ENCODE assay signal across 19 cellular contexts in the genomic region with DNA sequence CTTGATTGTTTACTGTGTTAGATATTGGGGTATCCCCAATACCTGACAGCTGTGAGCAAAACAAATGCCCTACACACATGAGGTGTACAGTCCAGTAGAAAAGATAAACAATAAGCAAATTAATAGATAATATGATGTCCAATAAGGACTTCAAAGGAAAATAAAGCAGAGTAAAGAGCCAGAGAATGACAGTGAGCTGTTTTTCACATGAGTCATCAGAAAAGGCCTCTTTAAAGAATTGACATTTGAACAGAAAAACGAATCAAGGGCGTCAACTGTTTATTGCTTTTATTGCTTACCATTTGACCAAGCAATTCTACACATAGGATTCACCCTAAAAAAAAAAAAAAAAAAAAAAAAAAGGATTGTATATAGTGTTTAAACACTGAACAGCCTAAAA.
DNase-seq lines count a peak whose midpoint lies in the region; ATAC-seq, FAIRE-seq and TF ChIP-seq lines count a peak whose summit lies in the region.
"Had no signal": no experiment of that assay in that cellular context is flagged by ENCODE, and none has a peak within 500 bp of the region (broad histone marks: within the 10 kb centered on the region; RNA-seq: fewer than 3 reads in every experiment).

No MANE protein-coding gene starts in this region.

- H3K4me1 Mint-ChIP-seq in astrocyte (ENCODE audit: low read depth, unreplicated experiment) (peaks cover 11% of the 10 kb centered on the region), mesothelial cell of epicardium (no peaks in the 10 kb centered on the region)
- H3K4me1 Mint-ChIP-seq: activated CD8-positive, alpha-beta memory T cell treated with anti-CD3 and anti-CD28 coated beads, Interleukin-2, amount 10 ng/mL, durations not matched to agents 7 days and 5 days had no signal

- H3K9me3 Mint-ChIP-seq in astrocyte (ENCODE audit: unreplicated experiment) = no peaks in the 10 kb centered on the region
- H3K9me3 Mint-ChIP-seq in mesothelial cell of epicardium = no peaks in the 10 kb centered on the region
- H3K9me3 Mint-ChIP-seq: HFFc6; T-helper 2 cell treated with Interferon-gamma antibody and Interleukin-4, amounts not matched to agents 5 μg/mL and 100 μg/mL, for 36 hours had no signal

- no peak overlapping the region for H3K27ac Mint-ChIP-seq in astrocyte (ENCODE audit: unreplicated experiment)
- H3K27ac Mint-ChIP-seq in mesothelial cell of epicardium = no peak overlapping the region
- H3K27ac Mint-ChIP-seq: activated CD8-positive, alpha-beta memory T cell treated with anti-CD3 and anti-CD28 coated beads, Interleukin-2, amount 10 ng/mL, durations not matched to agents 7 days and 5 days; HFFc6; T-helper 2 cell treated with Interferon-gamma antibody and Interleukin-4, amounts not matched to agents 5 μg/mL and 100 μg/mL, for 36 hours had no signal

- H3K4me3 ChIP-seq in astrocyte (ENCODE audit: insufficient read depth, low read depth, low read length) (no peak overlapping the region), thoracic aorta (no peak overlapping the region), Peyer's patch (no peak overlapping the region)
- H3K4me3 ChIP-seq: left ventricle myocardium inferior had no signal

- H2AFZ ChIP-seq in astrocyte (ENCODE audit: low read depth, low read length) = no peak overlapping the region

- H3K4me2 ChIP-seq in astrocyte (ENCODE audit: low read length) = no peak overlapping the region

- H3K9ac ChIP-seq in astrocyte (ENCODE audit: low read length) = no peak overlapping the region

- ATAC-seq in thoracic aorta (ENCODE audit: insufficient number of reproducible peaks, low FRiP score, low read depth) = no peak
- ATAC-seq: activated CD8-positive, alpha-beta memory T cell treated with anti-CD3 and anti-CD28 coated beads, Interleukin-2, amount 10 ng/mL, durations not matched to agents 7 days and 5 days; foreskin keratinocyte had no signal

- no peak overlapping the region for H3K27ac ChIP-seq in astrocyte (ENCODE audit: low read depth, low read length)
- H3K27ac ChIP-seq in thoracic aorta = peak overlapping the region; percentile 60 to 75
- H3K27ac ChIP-seq in Peyer's patch = no peak overlapping the region
- H3K27ac ChIP-seq: foreskin keratinocyte, HL-60, left ventricle myocardium inferior had no signal

- no peaks in the 10 kb centered on the region for H3K27me3 ChIP-seq in astrocyte (ENCODE audit: insufficient read depth, low read length)
- no peaks in the 10 kb centered on the region for H3K27me3 ChIP-seq in thoracic aorta (replicated peaks; ENCODE audit: insufficient read depth)
- no peaks in the 10 kb centered on the region for H3K27me3 ChIP-seq in Peyer's patch
- H3K27me3 ChIP-seq: foreskin keratinocyte had no signal

- H3K4me3 Mint-ChIP-seq in astrocyte (ENCODE audit: unreplicated experiment) (no peak overlapping the region), mesothelial cell of epicardium (no peak overlapping the region)
- H3K4me3 Mint-ChIP-seq: activated CD8-positive, alpha-beta memory T cell treated with anti-CD3 and anti-CD28 coated beads, Interleukin-2, amount 10 ng/mL, durations not matched to agents 7 days and 5 days; HFFc6; T-helper 2 cell treated with Interferon-gamma antibody and Interleukin-4, amounts not matched to agents 5 μg/mL and 100 μg/mL, for 36 hours had no signal

- no peak for TF ChIP-seq POLR2A in Peyer's patch (IDR thresholded peaks at IDR 0.05)

- H3K9me3 ChIP-seq in astrocyte (ENCODE audit: insufficient read depth, low read depth, low read length) (no peaks in the 10 kb centered on the region), thoracic aorta (no peaks in the 10 kb centered on the region), Peyer's patch (no peaks in the 10 kb centered on the region)
- H3K9me3 ChIP-seq: left ventricle myocardium inferior had no signal

- no peaks in the 10 kb centered on the region for H3K27me3 Mint-ChIP-seq in astrocyte (ENCODE audit: low read depth, unreplicated experiment)
- no peaks in the 10 kb centered on the region for H3K27me3 Mint-ChIP-seq in mesothelial cell of epicardium (ENCODE audit: low read depth)
- H3K27me3 Mint-ChIP-seq: activated CD8-positive, alpha-beta memory T cell treated with anti-CD3 and anti-CD28 coated beads, Interleukin-2, amount 10 ng/mL, durations not matched to agents 7 days and 5 days had no signal

- DNase-seq in HT1080 (ENCODE audit: low read depth) (peak; percentile 23), astrocyte (ENCODE audit: low read depth) (peak; percentile 28), fibroblast of peridontal ligament (ENCODE audit: extremely low read depth) (peak; percentile 27), thoracic aorta (ENCODE audit: low spot score) (no peak), Peyer's patch (no peak), ureter (ENCODE audit: low spot score) (no peak), mesothelial cell of epicardium (ENCODE audit: low spot score in 2 of 2, unreplicated experiment in 2 of 2) (no peak)
- DNase-seq: activated CD8-positive, alpha-beta memory T cell treated with anti-CD3 and anti-CD28 coated beads, Interleukin-2, amount 10 ng/mL, durations not matched to agents 7 days and 5 days; caudate nucleus; KG1; left ventricle myocardium inferior; NCI-H1092 treated with DMSO at 0.1 percent for 48 hours; NCI-H2107 had no signal

- H3K36me3 Mint-ChIP-seq in astrocyte (ENCODE audit: low read depth, unreplicated experiment) (peaks cover 16% of the 10 kb centered on the region), mesothelial cell of epicardium (peaks cover 35% of the 10 kb centered on the region)

- peaks cover 6% of the 10 kb centered on the region for H3K4me1 ChIP-seq in astrocyte (ENCODE audit: insufficient read depth, low read length)
- peaks cover 12 to 65% of the 10 kb centered on the region in 2 donors for H3K4me1 ChIP-seq in thoracic aorta (ENCODE audit: control insufficient read depth in 1 of 2, low read depth in 2 of 2)
- H3K4me1 ChIP-seq in Peyer's patch = no peaks in the 10 kb centered on the region

- H4K20me1 ChIP-seq in astrocyte (ENCODE audit: insufficient read depth, low read length) = no peaks in the 10 kb centered on the region

- H3K79me2 ChIP-seq in astrocyte (ENCODE audit: insufficient read depth, low read length) = no peaks in the 10 kb centered on the region

- peaks cover 14% of the 10 kb centered on the region for H3K36me3 ChIP-seq in astrocyte (ENCODE audit: insufficient read depth, low read length)
- H3K36me3 ChIP-seq in thoracic aorta = peaks cover 38% of the 10 kb centered on the region
- peaks cover 0 to 74% (median 0%) of the 10 kb centered on the region in 3 donors for H3K36me3 ChIP-seq in Peyer's patch

- TF ChIP-seq CTCF in astrocyte (IDR thresholded peaks at IDR 0.05; ENCODE audit: insufficient read depth, low read depth, low read length) = no peak
- TF ChIP-seq CTCF in thoracic aorta (IDR thresholded peaks at IDR 0.05) = no peak
- TF ChIP-seq CTCF in Peyer's patch (IDR thresholded peaks at IDR 0.05) = no peak
- no peak for TF ChIP-seq CTCF in mesothelial cell of epicardium (IDR thresholded peaks at IDR 0.05; ENCODE audit: unreplicated experiment)

- peak; percentile 23 for FAIRE-seq in astrocyte (lab: Jason Lieb, UNC)
- FAIRE-seq: D721Med, small intestine had no signal

Comparison
In these comparisons a context has a peak if more than half of its experiments do, and no peak if none do; other contexts are left out.
1. DNase-seq: peak in HT1080 (single experiment), astrocyte (single experiment) and fibroblast of peridontal ligament (single experiment); none in thoracic aorta (single experiment), Peyer's patch (0 of 3), ureter (single experiment) and mesothelial cell of epicardium (0 of 2).
2. H3K27ac ChIP-seq: peak in thoracic aorta (2 of 2); none in astrocyte (single experiment) and Peyer's patch (0 of 4).